ENCODE assay signal across 7 cellular contexts in genomic region chr16:71895679-71896385, GRCh38. TPM values are rescaled to one million over a fixed set of nuclear protein-coding genes. Genes with fewer than 3 reads are reported as not detected.
DNase-seq lines count a peak whose midpoint lies in the region; ATAC-seq and TF ChIP-seq lines count a peak whose summit lies in the region.

No MANE protein-coding gene starts in this region.

- in situ Hi-C loops in GM13976 (cut with MboI; ENCODE audit: low sequenced_read_pairs, unreplicated experiment) = no loop called here

- peaks cover 8% of the 10 kb centered on the region for H3K4me1 ChIP-seq in neural progenitor cell

- H3K4me2 ChIP-seq in neural progenitor cell = peak overlapping the region; percentile 88

- peak; percentile 49 for DNase-seq in GM13976 (ENCODE audit: low spot score)
- peak; percentile 17 for DNase-seq in HuH-7.5 (ENCODE audit: low spot score)
- no peak for DNase-seq in activated T-cell treated with anti-CD3 and anti-CD28 coated beads, Interleukin-2, amount 50 U/mL, for 24 hours
- DNase-seq in foreskin fibroblast = peak in 1 of 2 donors; percentile 47
- peak; percentile 42 for DNase-seq in neural progenitor cell (ENCODE audit: low spot score)

- H3K4me3 Mint-ChIP-seq in activated T-cell treated with anti-CD3 and anti-CD28 coated beads, Interleukin-2, amount 50 U/mL, for 24 hours = peak overlapping the region; percentile 98
- peak overlapping the region; percentile 99 for H3K4me3 Mint-ChIP-seq in neural progenitor cell

- H3K36me3 ChIP-seq in neural progenitor cell = no peaks in the 10 kb centered on the region

- H3K4me1 Mint-ChIP-seq in activated T-cell treated with anti-CD3 and anti-CD28 coated beads, Interleukin-2, amount 50 U/mL, for 24 hours (ENCODE audit: low read depth) = peaks cover 34% of the 10 kb centered on the region
- H3K4me1 Mint-ChIP-seq in neural progenitor cell = peaks cover 15% of the 10 kb centered on the region

- peaks cover 40% of the 10 kb centered on the region for H3K36me3 Mint-ChIP-seq in activated T-cell treated with anti-CD3 and anti-CD28 coated beads, Interleukin-2, amount 50 U/mL, for 24 hours (ENCODE audit: low read depth)
- H3K36me3 Mint-ChIP-seq in neural progenitor cell = peaks cover 13% of the 10 kb centered on the region

- peaks cover 65% of the 10 kb centered on the region for H3K79me2 ChIP-seq in neural progenitor cell (ENCODE audit: low read depth)

- H3K27ac ChIP-seq in neural progenitor cell = peak overlapping the region; percentile 82

- ATAC-seq in GM21717 (IDR thresholded peaks at IDR 0.05; ENCODE audit: unreplicated experiment) (peak; percentile 37), HG03469 (IDR thresholded peaks at IDR 0.05; ENCODE audit: unreplicated experiment) (no peak)

- peak overlapping the region; percentile 94 for H3K9ac ChIP-seq in neural progenitor cell

- H4K20me1 ChIP-seq in neural progenitor cell (ENCODE audit: low read depth) = peaks cover 50% of the 10 kb centered on the region

- no peak for TF ChIP-seq CTCF in GM13976 (IDR thresholded peaks at IDR 0.05; ENCODE audit: borderline replicate concordance, control extremely low read depth, extremely low read depth, insufficient read depth, missing control alignments)
- TF ChIP-seq CTCF in foreskin fibroblast (IDR thresholded peaks at IDR 0.05; ENCODE audit: low read depth, low read length) = no peak
- TF ChIP-seq CTCF in neural progenitor cell (IDR thresholded peaks at IDR 0.05) = no peak

- no peaks in the 10 kb centered on the region for H3K27me3 ChIP-seq in neural progenitor cell

- H3K27ac Mint-ChIP-seq in activated T-cell treated with anti-CD3 and anti-CD28 coated beads, Interleukin-2, amount 50 U/mL, for 24 hours = peak overlapping the region; percentile 98
- peak overlapping the region; percentile 99 for H3K27ac Mint-ChIP-seq in neural progenitor cell

- H3K9me3 ChIP-seq in neural progenitor cell (ENCODE audit: low read depth) = no peaks in the 10 kb centered on the region

- no peaks in the 10 kb centered on the region for H3K27me3 Mint-ChIP-seq in activated T-cell treated with anti-CD3 and anti-CD28 coated beads, Interleukin-2, amount 50 U/mL, for 24 hours
- H3K27me3 Mint-ChIP-seq in neural progenitor cell (ENCODE audit: insufficient read depth, low read depth) = peaks cover 3% of the 10 kb centered on the region

- H2AFZ ChIP-seq in neural progenitor cell (replicated peaks) = peak overlapping the region; percentile 63

- peaks cover 28% of the 10 kb centered on the region for H3F3A ChIP-seq in neural progenitor cell (ENCODE audit: low read depth)

- no peaks in the 10 kb centered on the region for H3K9me3 Mint-ChIP-seq in activated T-cell treated with anti-CD3 and anti-CD28 coated beads, Interleukin-2, amount 50 U/mL, for 24 hours
- H3K9me3 Mint-ChIP-seq in neural progenitor cell = peaks cover 8% of the 10 kb centered on the region

- H3K4me3 ChIP-seq in foreskin fibroblast (ENCODE audit: low read depth in 1 of 2, low read length in 2 of 2) = peak overlapping the region; percentile 76 to 92
- H3K4me3 ChIP-seq in neural progenitor cell = peak overlapping the region; percentile 97

RNA-seq across cellular contexts. Expression of gene IST1, which starts 0.5 kb away (rescaled TPM):
- total RNA-seq in neural progenitor cell (ENCODE audit: low replicate concordance) = 376 and 400 TPM in 2 replicates

RNA-seq across cellular contexts. Expression of gene ZNF821, which starts 11.8 kb away (rescaled TPM):
- total RNA-seq in neural progenitor cell (ENCODE audit: low replicate concordance) = 10.3 and 23.6 TPM in 2 replicates

RNA-seq across cellular contexts. Expression of gene ATXN1L, which starts 50.1 kb away (rescaled TPM):
- total RNA-seq in neural progenitor cell (ENCODE audit: low replicate concordance) = 19.8 and 26.4 TPM in 2 replicates
